In the genomic region with DNA sequence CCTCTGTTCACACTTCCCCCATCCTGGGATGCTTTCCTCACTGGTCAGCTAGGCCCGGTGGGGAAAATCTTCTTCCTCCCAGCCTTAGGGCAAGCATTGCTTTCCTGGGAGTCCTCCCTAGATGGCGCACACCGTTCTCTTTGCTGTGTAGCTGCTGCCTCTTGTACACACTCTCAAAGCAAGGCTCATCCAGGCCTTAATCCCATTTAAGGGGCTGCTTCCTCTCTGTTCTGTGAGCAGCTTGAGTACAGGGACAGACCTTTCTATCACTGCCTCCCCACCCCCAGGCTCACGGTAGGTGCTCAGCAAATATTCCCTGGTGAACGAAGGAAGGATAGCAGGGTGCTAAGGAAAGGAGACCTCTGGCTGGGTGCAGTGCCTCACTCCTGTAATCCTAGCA, we compare ENCODE assay signal across 9 cellular contexts. TPM values are rescaled to one million over a fixed set of nuclear protein-coding genes. Genes with fewer than 3 reads are reported as not detected.
DNase-seq lines count a peak whose midpoint lies in the region; ATAC-seq and TF ChIP-seq lines count a peak whose summit lies in the region.
"Had no signal": no experiment of that assay in that cellular context is flagged by ENCODE, and none has a peak within 500 bp of the region (broad histone marks: within the 10 kb centered on the region; RNA-seq: fewer than 3 reads in every experiment).

No MANE protein-coding gene starts in this region.

- H3K9me3 ChIP-seq in DND-41 (ENCODE audit: insufficient read depth, low read length, severe bottlenecking) (no peaks in the 10 kb centered on the region), left lung (no peaks in the 10 kb centered on the region)
- H3K9me3 ChIP-seq: thoracic aorta had no signal

- H2AFZ ChIP-seq in DND-41 (ENCODE audit: low read depth, low read length), result no peak overlapping the region

- no peak overlapping the region for H3K9ac ChIP-seq in DND-41 (ENCODE audit: low read depth, low read length)

- no peaks in the 10 kb centered on the region for H3K79me2 ChIP-seq in DND-41 (ENCODE audit: insufficient read depth, low read length)

- no peak overlapping the region for H3K27ac ChIP-seq in DND-41 (ENCODE audit: low read length)
- no peak overlapping the region for H3K27ac ChIP-seq in VCaP
- H3K27ac ChIP-seq in left lung, result no peak overlapping the region
- H3K27ac ChIP-seq: thoracic aorta had no signal

- no peaks in the 10 kb centered on the region for H3K4me1 ChIP-seq in DND-41 (ENCODE audit: insufficient read depth, low read length)
- H3K4me1 ChIP-seq in left lung, result no peaks in the 10 kb centered on the region

- intact Hi-C loops in left lung (cut with DNase I), result no loop called here

- no peak for ATAC-seq in DND-41 (ENCODE audit: insufficient read depth, low read depth)
- ATAC-seq in left lung, result peak; percentile 31
- ATAC-seq in GM19395 (IDR thresholded peaks at IDR 0.05; ENCODE audit: unreplicated experiment), result no peak

- H4K20me1 ChIP-seq in DND-41 (ENCODE audit: insufficient read depth, low read length), result no peaks in the 10 kb centered on the region

- no peak overlapping the region for H3K4me3 ChIP-seq in DND-41 (ENCODE audit: low read depth in 1 of 2, low read length in 2 of 2)
- H3K4me3 ChIP-seq in LNCaP clone FGC (ENCODE audit: low read depth, low read length), result no peak overlapping the region
- no peak overlapping the region for H3K4me3 ChIP-seq in left lung
- H3K4me3 ChIP-seq: thoracic aorta had no signal

- H3K27me3 ChIP-seq in DND-41 (ENCODE audit: insufficient read depth, low read length, poor library complexity), result no peaks in the 10 kb centered on the region
- H3K27me3 ChIP-seq in left lung, result peaks cover 0 to 17% of the 10 kb centered on the region in 2 donors

- no peaks in the 10 kb centered on the region for H3K36me3 ChIP-seq in DND-41 (ENCODE audit: insufficient read depth, low read length)
- no peaks in the 10 kb centered on the region for H3K36me3 ChIP-seq in left lung
- H3K36me3 ChIP-seq: thoracic aorta had no signal

- no peak for DNase-seq in DND-41
- DNase-seq in LNCaP clone FGC (ENCODE audit: low read depth), result no peak
- DNase-seq in left lung, result peak in 1 of 2 donors; percentile 0
- DNase-seq in activated CD4-positive, alpha-beta T cell treated with anti-CD3 and anti-CD28 coated beads, Interleukin-2, amount 50 U/mL, for 48 hours, result no peak
- DNase-seq in activated naive CD4-positive, alpha-beta T cell treated with Interleukin-2 at 50 U/mL for 16 hours, result no peak
- DNase-seq in SW 1271 (lab: John Stamatoyannopoulos, UW), result no peak

- peak; percentile 34 for TF ChIP-seq CTCF in DND-41 (IDR thresholded peaks at IDR 0.05; ENCODE audit: borderline replicate concordance, extremely low read depth, low read length, poor library complexity, severe bottlenecking)
- TF ChIP-seq CTCF in LNCaP clone FGC (IDR thresholded peaks at IDR 0.05; ENCODE audit: control insufficient read depth, extremely low read depth, insufficient read depth), result peak; percentile 25; the same call in 1 of the 2 replicates
- TF ChIP-seq CTCF in VCaP (conservative IDR thresholded peaks at IDR 0.05), result peak; percentile 42; the same call in 1 of the 2 replicates
- no peak for TF ChIP-seq CTCF in left lung (IDR thresholded peaks at IDR 0.05)

- no peak overlapping the region for H3K4me2 ChIP-seq in DND-41 (ENCODE audit: insufficient read depth, low read length)

RNA-seq across cellular contexts. Expression of a gene that starts 11.0 kb away (rescaled TPM):
- total RNA-seq in left lung, result under 1 TPM in 1 of 2 donors, not detected in 1; 0.50 TPM
- total RNA-seq: thoracic aorta had no signal

RNA-seq across cellular contexts. Expression of a gene that starts 20.5 kb away (rescaled TPM):
- total RNA-seq in left lung, result 10 to 100 TPM; 18.1 to 33.5 TPM

Comparison
In these comparisons a context has a peak if more than half of its experiments do, and no peak if none do; other contexts are left out.
1. CTCF ChIP-seq: peak in DND-41 (single experiment), LNCaP clone FGC (single experiment) and VCaP (single experiment); none in left lung (0 of 2).